17 cellular contexts compared by ENCODE assay signal in the genomic region with DNA sequence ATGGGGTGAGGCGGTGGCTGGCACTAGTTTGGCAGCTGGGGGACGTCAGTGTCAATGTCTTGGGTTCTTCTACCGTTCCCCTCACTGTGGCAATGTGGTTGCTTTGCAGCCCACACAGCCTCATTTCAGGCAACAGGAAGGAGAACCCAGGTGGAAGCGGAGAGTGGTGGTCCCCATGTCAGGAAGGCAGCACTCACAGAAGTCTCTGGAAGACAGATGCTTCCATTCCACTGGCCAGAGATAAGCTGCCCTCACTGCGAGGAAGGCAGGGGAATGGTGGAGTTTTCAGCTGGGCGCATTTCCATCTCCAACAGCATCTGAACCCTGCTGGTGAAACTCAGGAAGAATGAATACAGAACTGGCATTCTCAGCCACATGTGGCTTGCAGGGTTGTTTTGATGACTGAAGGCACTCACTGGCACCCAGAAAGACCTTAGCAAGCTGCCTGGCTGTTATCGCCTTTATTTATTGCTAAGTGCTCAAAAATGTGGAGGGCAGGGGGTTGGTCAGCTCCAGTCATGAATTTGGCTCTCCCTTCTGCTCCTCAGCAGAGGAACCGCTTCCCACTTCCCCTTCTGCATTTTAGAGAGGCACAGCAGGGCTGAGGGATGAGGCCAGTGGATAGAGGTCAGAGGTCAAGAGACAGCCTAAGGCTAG. TPM values are rescaled to one million over a fixed set of nuclear protein-coding genes. Genes with fewer than 3 reads are reported as not detected.
DNase-seq lines count a peak whose midpoint lies in the region; ATAC-seq, FAIRE-seq and TF ChIP-seq lines count a peak whose summit lies in the region.
"Had no signal": no experiment of that assay in that cellular context is flagged by ENCODE, and none has a peak within 500 bp of the region (broad histone marks: within the 10 kb centered on the region; RNA-seq: fewer than 3 reads in every experiment).

No MANE protein-coding gene starts in this region.

- peak overlapping the region; percentile 21 for H3K4me3 ChIP-seq in astrocyte (ENCODE audit: insufficient read depth, low read depth, low read length)

- no peak overlapping the region for H2AFZ ChIP-seq in astrocyte (ENCODE audit: low read depth, low read length)

- H3K9me3 ChIP-seq in astrocyte (ENCODE audit: insufficient read depth, low read depth, low read length) (no peaks in the 10 kb centered on the region), T-helper 17 cell (ENCODE audit: control insufficient read depth, low read length, poor library complexity, severe bottlenecking) (no peaks in the 10 kb centered on the region)

- H3K4me3 Mint-ChIP-seq in astrocyte (ENCODE audit: unreplicated experiment) (no peak overlapping the region), T-helper 17 cell (no peak overlapping the region)
- H3K4me3 Mint-ChIP-seq: activated CD8-positive, alpha-beta T cell treated with anti-CD3 and anti-CD28 coated beads for 36 hours; nephron had no signal

- H3K27me3 ChIP-seq in astrocyte (ENCODE audit: insufficient read depth, low read length): no peaks in the 10 kb centered on the region

- H3K27ac ChIP-seq in astrocyte (ENCODE audit: low read depth, low read length): peak overlapping the region; percentile 13
- H3K27ac ChIP-seq: C4-2B had no signal

- peaks cover 3% of the 10 kb centered on the region for H4K20me1 ChIP-seq in astrocyte (ENCODE audit: insufficient read depth, low read length)

- no peak for TF ChIP-seq CTCF in astrocyte (IDR thresholded peaks at IDR 0.05; ENCODE audit: insufficient read depth, low read depth, low read length)

- H3K9ac ChIP-seq in astrocyte (ENCODE audit: low read length): no peak overlapping the region

- ATAC-seq in T-helper 17 cell: no peak
- ATAC-seq: activated CD8-positive, alpha-beta T cell treated with anti-CD3 and anti-CD28 coated beads for 36 hours; left cardiac atrium had no signal

- H3K27ac Mint-ChIP-seq in astrocyte (ENCODE audit: unreplicated experiment) (no peak overlapping the region), T-helper 17 cell (no peak overlapping the region)
- H3K27ac Mint-ChIP-seq: activated CD8-positive, alpha-beta T cell treated with anti-CD3 and anti-CD28 coated beads for 36 hours; nephron had no signal

- no peaks in the 10 kb centered on the region for H3K79me2 ChIP-seq in astrocyte (ENCODE audit: insufficient read depth, low read length)

- H3K4me1 Mint-ChIP-seq in astrocyte (ENCODE audit: low read depth, unreplicated experiment) (peaks cover 14% of the 10 kb centered on the region), T-helper 17 cell (no peaks in the 10 kb centered on the region)

- H3K36me3 Mint-ChIP-seq in astrocyte (ENCODE audit: low read depth, unreplicated experiment) (no peaks in the 10 kb centered on the region), T-helper 17 cell (ENCODE audit: low read depth) (no peaks in the 10 kb centered on the region)

- H3K27me3 Mint-ChIP-seq in astrocyte (ENCODE audit: low read depth, unreplicated experiment): peaks cover 55% of the 10 kb centered on the region
- peaks cover 29% of the 10 kb centered on the region for H3K27me3 Mint-ChIP-seq in T-helper 17 cell

- H3K4me1 ChIP-seq in astrocyte (ENCODE audit: insufficient read depth, low read length): peaks cover 16% of the 10 kb centered on the region

- DNase-seq in AG08396 (ENCODE audit: low spot score) (peak; percentile 63), HS-27A (ENCODE audit: low read depth) (peak; percentile 94), astrocyte (ENCODE audit: low read depth) (peak; percentile 76), kidney glomerular epithelial cell (lab: John Stamatoyannopoulos, UW) (peak; percentile 41), SHP77 treated with DMSO at 0.1 percent for 48 hours (lab: John Stamatoyannopoulos, UW) (no peak), T-helper 17 cell (no peak), cerebellar nuclear complex (lab: John Stamatoyannopoulos, UW) (no peak)
- no peak for DNase-seq in activated CD8-positive, alpha-beta memory T cell treated with anti-CD3 and anti-CD28 coated beads for 24 hours
- DNase-seq: activated CD8-positive, alpha-beta T cell treated with anti-CD3 and anti-CD28 coated beads for 36 hours; activated gamma-delta T cell treated with Interleukin-2 at 50 U/mL for 16 hours; foreskin melanocyte; left cardiac atrium; NCI-H187 treated with DMSO at 0.1 percent for 48 hours; small intestine had no signal

- no peaks in the 10 kb centered on the region for H3K36me3 ChIP-seq in astrocyte (ENCODE audit: insufficient read depth, low read length)

- no peak for FAIRE-seq in astrocyte (lab: Jason Lieb, UNC)
- FAIRE-seq: small intestine had no signal

- H3K4me2 ChIP-seq in astrocyte (ENCODE audit: low read length): peak overlapping the region; percentile 52

- H3K9me3 Mint-ChIP-seq in astrocyte (ENCODE audit: unreplicated experiment): no peaks in the 10 kb centered on the region
- H3K9me3 Mint-ChIP-seq: activated CD8-positive, alpha-beta T cell treated with anti-CD3 and anti-CD28 coated beads for 36 hours; nephron had no signal

RNA-seq across cellular contexts. Expression of gene KCNIP3, which starts 19.4 kb away (rescaled TPM):
- total RNA-seq in astrocyte: 0.68 and 1.5 TPM in 2 replicates
- not detected for total RNA-seq in T-helper 17 cell
- total RNA-seq: activated CD8-positive, alpha-beta T cell treated with anti-CD3 and anti-CD28 coated beads for 36 hours; T-helper 2 cell treated with Interferon-gamma antibody and Interleukin-4, amounts not matched to agents 100 ng/mL and 5 ng/mL, for 36 hours had no signal

RNA-seq across cellular contexts. Expression of gene PROM2, which starts 42.3 kb away (rescaled TPM):
- total RNA-seq in astrocyte (0.93 and 1.2 TPM in 2 replicates), T-helper 17 cell (under 1 TPM in 1 of 2 donors, not detected in 1; 0.77 TPM)

Comparison
In these comparisons a context has a peak if more than half of its experiments do, and no peak if none do; other contexts are left out.
1. DNase-seq: peak in AG08396 (single experiment), HS-27A (single experiment), astrocyte (single experiment) and kidney glomerular epithelial cell (single experiment); none in SHP77 treated with DMSO at 0.1 percent for 48 hours (single experiment), T-helper 17 cell (0 of 3), activated CD8-positive, alpha-beta memory T cell treated with anti-CD3 and anti-CD28 coated beads for 24 hours (single experiment) and cerebellar nuclear complex (0 of 2).